Comparison of ENCODE assay signal across 8 cellular contexts in genomic region chr14:55807059-55807499, GRCh38.
DNase-seq lines count a peak whose midpoint lies in the region; ATAC-seq and TF ChIP-seq lines count a peak whose summit lies in the region.

No MANE protein-coding gene starts in this region.

- H3K27me3 ChIP-seq in endocrine pancreas (ENCODE audit: control insufficient read depth, insufficient read depth, low read length) (no peaks in the 10 kb centered on the region), tibial artery (no peaks in the 10 kb centered on the region)

- no peak overlapping the region for H3K9ac ChIP-seq in endocrine pancreas (ENCODE audit: control insufficient read depth, insufficient read depth, low read length)

- TF ChIP-seq CTCF in omental fat pad (IDR thresholded peaks at IDR 0.05), result no peak
- no peak for TF ChIP-seq CTCF in tibial artery (IDR thresholded peaks at IDR 0.05)
- no peak for TF ChIP-seq CTCF in progenitor cell of endocrine pancreas (IDR thresholded peaks at IDR 0.05; ENCODE audit: unreplicated experiment)

- no peak overlapping the region for H3K4me3 Mint-ChIP-seq in progenitor cell of endocrine pancreas (ENCODE audit: low read depth)

- H3K4me3 ChIP-seq in endocrine pancreas (ENCODE audit: control insufficient read depth, insufficient read depth, low read length) (peak overlapping the region; percentile 32), tibial artery (no peak overlapping the region)

- H3K9me3 ChIP-seq in endocrine pancreas (ENCODE audit: control insufficient read depth, low read length) (no peaks in the 10 kb centered on the region), tibial artery (no peaks in the 10 kb centered on the region)

- intact Hi-C loops in tibial artery (cut with DNase I; ENCODE audit: low total_unique reads), result no loop called here

- peaks cover 12% of the 10 kb centered on the region for H3K9me3 Mint-ChIP-seq in progenitor cell of endocrine pancreas (ENCODE audit: low read depth)

- H3K27ac ChIP-seq in tibial artery, result no peak overlapping the region

- no peaks in the 10 kb centered on the region for H3K4me1 Mint-ChIP-seq in progenitor cell of endocrine pancreas (ENCODE audit: low read depth)

- no peaks in the 10 kb centered on the region for H3K27me3 Mint-ChIP-seq in progenitor cell of endocrine pancreas

- ATAC-seq in omental fat pad (ENCODE audit: low FRiP score), result peak; percentile 84

- no peak overlapping the region for H3K27ac Mint-ChIP-seq in progenitor cell of endocrine pancreas

- H3K36me3 ChIP-seq in endocrine pancreas (ENCODE audit: control insufficient read depth, insufficient read depth, low read length), result no peaks in the 10 kb centered on the region
- H3K36me3 ChIP-seq in tibial artery, result no peaks in the 10 kb centered on the region

- H3K4me1 ChIP-seq in endocrine pancreas (ENCODE audit: control insufficient read depth, insufficient read depth, low read length) (no peaks in the 10 kb centered on the region), tibial artery (peaks cover 0 to 12% (median 4%) of the 10 kb centered on the region in 4 donors)

- DNase-seq in NCI-H2227 (lab: John Stamatoyannopoulos, UW; ENCODE audit: unreplicated experiment) (peak; percentile 42), NCI-H2227 treated with DMSO at 0.1 percent for 48 hours (lab: John Stamatoyannopoulos, UW) (no peak), NCI-H2107 (lab: John Stamatoyannopoulos, UW) (peak; percentile 75), omental fat pad (ENCODE audit: low spot score) (peak; percentile 85), tibial artery (peak; percentile 72 to 79), progenitor cell of endocrine pancreas (ENCODE audit: low spot score, unreplicated experiment) (no peak)
- DNase-seq in activated CD8-positive, alpha-beta memory T cell treated with anti-CD3 and anti-CD28 coated beads for 4 hours (ENCODE audit: low read depth in 2 of 2), result peak; percentile 37 to 55

- no peaks in the 10 kb centered on the region for H3K36me3 Mint-ChIP-seq in progenitor cell of endocrine pancreas (ENCODE audit: insufficient read depth)

Comparison
In these comparisons a context has a peak if more than half of its experiments do, and no peak if none do; other contexts are left out.
1. DNase-seq: peak in NCI-H2227 (single experiment), NCI-H2107 (single experiment), activated CD8-positive, alpha-beta memory T cell treated with anti-CD3 and anti-CD28 coated beads for 4 hours (2 of 2), omental fat pad (single experiment) and tibial artery (2 of 2); none in NCI-H2227 treated with DMSO at 0.1 percent for 48 hours (single experiment) and progenitor cell of endocrine pancreas (single experiment).